8 cellular contexts compared by ENCODE assay signal in genomic region chr11:132126973-132127900, GRCh38.
DNase-seq lines count a peak whose midpoint lies in the region; ATAC-seq and TF ChIP-seq lines count a peak whose summit lies in the region.

No MANE protein-coding gene starts in this region.

- H3K4me3 ChIP-seq in stomach, result peak overlapping the region; percentile 27 to 36 (median 29)

- ATAC-seq in HG02623 (IDR thresholded peaks at IDR 0.05; ENCODE audit: unreplicated experiment), result no peak

- H3K9me3 ChIP-seq in stomach, result no peaks in the 10 kb centered on the region

- DNase-seq in GM03348 (ENCODE audit: low spot score) (peak; percentile 91), NCI-H2081 (lab: John Stamatoyannopoulos, UW) (peak; percentile 89 to 92), brain pericyte (ENCODE audit: low read depth, low spot score) (peak; percentile 65), iPS-NIHi11 (ENCODE audit: low spot score) (peak; percentile 55), stomach (no peak)
- DNase-seq in stimulated activated CD4-positive, alpha-beta T cell treated with anti-CD3 and anti-CD28 coated beads, Interleukin-2, amount 100 ng/mL, for 48 hours, result no peak
- no peak for DNase-seq in stimulated activated CD8-positive, alpha-beta memory T cell treated with anti-CD3 and anti-CD28 coated beads, Interleukin-4, amount 100 ng/mL, for 48 hours

- intact Hi-C loops in stomach (cut with DNase I; ENCODE audit: low total_unique reads), result no loop called here

- peaks cover 0 to 22% (median 6%) of the 10 kb centered on the region in 3 donors for H3K27me3 ChIP-seq in stomach

- no peak for TF ChIP-seq EP300 in stomach (IDR thresholded peaks at IDR 0.05)

- H3K4me1 ChIP-seq in stomach, result peaks cover 0 to 24% (median 15%) of the 10 kb centered on the region in 4 donors

- no peaks in the 10 kb centered on the region for H3K36me3 ChIP-seq in stomach

- WGBS in stomach, 5 donors, result 41 to 56% (median 54%) methylated on average over 19 of the region's 19 CpGs

- TF ChIP-seq CTCF in stomach (IDR thresholded peaks at IDR 0.05), result peak in 1 of 7 experiments; percentile 8

- peak overlapping the region in 3 of 5 donors; percentile 7 to 54 (median 28) for H3K27ac ChIP-seq in stomach

- no peak for TF ChIP-seq POLR2A in stomach (IDR thresholded peaks at IDR 0.05)

Comparison
In these comparisons a context has a peak if more than half of its experiments do, and no peak if none do; other contexts are left out.
1. DNase-seq: peak in GM03348 (single experiment), NCI-H2081 (2 of 2), brain pericyte (single experiment) and iPS-NIHi11 (single experiment); none in stomach (single experiment), stimulated activated CD4-positive, alpha-beta T cell treated with anti-CD3 and anti-CD28 coated beads, Interleukin-2, amount 100 ng/mL, for 48 hours (0 of 2) and stimulated activated CD8-positive, alpha-beta memory T cell treated with anti-CD3 and anti-CD28 coated beads, Interleukin-4, amount 100 ng/mL, for 48 hours (single experiment).